Comparison of ENCODE assay signal across 26 cellular contexts in genomic region chr3:180962530-180962929, GRCh38.
"Had no signal": no experiment of that assay in that cellular context is flagged by ENCODE, and none has a peak within 500 bp of the region (broad histone marks: within the 10 kb centered on the region; RNA-seq: fewer than 3 reads in every experiment).

No MANE protein-coding gene starts in this region.

- H3K4me3 ChIP-seq: left lung, ovary, prostate gland, sigmoid colon, suprapubic skin, tibial artery, upper lobe of right lung had no signal

- H3K27me3 ChIP-seq: brain microvascular endothelial cell, left lung, ovary, sigmoid colon, suprapubic skin, tibial artery, upper lobe of right lung had no signal

- H3K9me3 Mint-ChIP-seq: activated B cell treated with CpG ODN at 0.5 μM for 24 hours; endodermal cell; stimulated activated memory B cell treated with anti-CD40 and anti-IgM and Interleukin-4, amounts not matched to agents 10 μg/mL and 1 μg/mL and 100 μg/mL, for 72 hours; stimulated activated naive CD8-positive, alpha-beta T cell treated with anti-CD3 and anti-CD28 coated beads, Interleukin-15, amount 100 ng/mL, for 72 hours; T-helper 2 cell treated with Interferon-gamma antibody and Interleukin-4, amounts not matched to agents 5 μg/mL and 100 μg/mL, for 36 hours had no signal

- H3K27ac Mint-ChIP-seq: activated B cell treated with CpG ODN at 0.5 μM for 24 hours; endodermal cell; mesothelial cell of epicardium; stimulated activated memory B cell treated with anti-CD40 and anti-IgM and Interleukin-4, amounts not matched to agents 10 μg/mL and 1 μg/mL and 100 μg/mL, for 72 hours; stimulated activated naive CD8-positive, alpha-beta T cell treated with anti-CD3 and anti-CD28 coated beads, Interleukin-15, amount 100 ng/mL, for 72 hours had no signal

- H3K4me1 Mint-ChIP-seq: endodermal cell; mesothelial cell of epicardium; stimulated activated memory B cell treated with anti-CD40 and anti-IgM and Interleukin-4, amounts not matched to agents 10 μg/mL and 1 μg/mL and 100 μg/mL, for 72 hours had no signal

- ATAC-seq: esophagus mucosa; left lung; stimulated activated memory B cell treated with anti-CD40 and anti-IgM and Interleukin-4, amounts not matched to agents 10 μg/mL and 1 μg/mL and 100 μg/mL, for 72 hours; stimulated activated naive CD8-positive, alpha-beta T cell treated with anti-CD3 and anti-CD28 coated beads, Interleukin-15, amount 100 ng/mL, for 72 hours; upper lobe of right lung had no signal

- H3K4me1 ChIP-seq: left lung, prostate gland, sigmoid colon, suprapubic skin, tibial artery, upper lobe of right lung had no signal

- H3K27ac ChIP-seq: brain microvascular endothelial cell, left lung, ovary, prostate gland, sigmoid colon, suprapubic skin, tibial artery, upper lobe of right lung had no signal

- H3K4me3 Mint-ChIP-seq: activated B cell treated with CpG ODN at 0.5 μM for 24 hours; endodermal cell; mesothelial cell of epicardium; naive B cell; stimulated activated memory B cell treated with anti-CD40 and anti-IgM and Interleukin-4, amounts not matched to agents 10 μg/mL and 1 μg/mL and 100 μg/mL, for 72 hours; stimulated activated naive CD8-positive, alpha-beta T cell treated with anti-CD3 and anti-CD28 coated beads, Interleukin-15, amount 100 ng/mL, for 72 hours; T-helper 2 cell treated with Interferon-gamma antibody and Interleukin-4, amounts not matched to agents 5 μg/mL and 100 μg/mL, for 36 hours had no signal

- DNase-seq: activated B cell treated with CpG ODN at 0.5 μM for 24 hours; activated CD8-positive, alpha-beta memory T cell treated with anti-CD3 and anti-CD28 coated beads for 24 hours; activated gamma-delta T cell treated with Interleukin-2 at 50 U/mL for 16 hours; activated naive CD4-positive, alpha-beta T cell treated with anti-CD3 and anti-CD28 coated beads, Interleukin-2, amount 50 U/mL, for 16 hours; amniotic stem cell; brain microvascular endothelial cell; cortex of kidney; endodermal cell; foreskin fibroblast; kidney glomerular epithelial cell; left lung; naive B cell; ovary; sigmoid colon; small intestine; stimulated activated CD4-positive, alpha-beta T cell treated with anti-CD3 and anti-CD28 coated beads, Interleukin-4, amount 100 ng/mL, for 24 hours; stimulated activated naive CD8-positive, alpha-beta T cell treated with anti-CD3 and anti-CD28 coated beads, Interleukin-15, amount 100 ng/mL, for 72 hours; T-helper 1 cell; tibial artery; upper lobe of right lung had no signal

- H3K9me3 ChIP-seq: left lung, ovary, prostate gland, sigmoid colon, suprapubic skin, tibial artery, upper lobe of right lung had no signal

- H3K36me3 ChIP-seq: ovary, prostate gland had no signal

- H3K27me3 Mint-ChIP-seq: activated B cell treated with CpG ODN at 0.5 μM for 24 hours; naive B cell; stimulated activated memory B cell treated with anti-CD40 and anti-IgM and Interleukin-4, amounts not matched to agents 10 μg/mL and 1 μg/mL and 100 μg/mL, for 72 hours; stimulated activated naive CD8-positive, alpha-beta T cell treated with anti-CD3 and anti-CD28 coated beads, Interleukin-15, amount 100 ng/mL, for 72 hours had no signal
